Comparison of ENCODE assay signal across 1 cellular context in the genomic region with DNA sequence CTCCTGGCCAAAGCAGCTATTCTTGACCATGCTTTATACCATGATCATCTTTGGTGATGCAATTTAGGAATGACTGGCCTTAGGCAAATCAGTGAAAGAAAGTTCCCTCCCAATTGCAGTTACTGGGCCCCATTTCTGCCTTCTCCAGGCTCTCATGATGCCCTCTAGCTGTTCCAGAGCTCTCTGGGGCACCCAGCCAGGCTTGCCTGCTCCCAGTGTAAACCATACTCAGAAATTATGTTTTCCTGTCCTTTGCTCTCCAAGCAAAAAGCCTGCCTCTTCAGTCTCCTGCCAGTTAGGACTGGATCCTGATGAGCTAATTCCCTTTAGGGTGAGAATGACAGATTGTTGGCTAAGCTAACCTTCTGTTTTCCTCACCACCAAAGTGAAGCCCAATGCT.
TF ChIP-seq lines count a peak whose summit lies in the region.

No MANE protein-coding gene starts in this region.

TF ChIP-seq in GM23338, 12 proteins besides CTCF, POLR2A, EP300 and RAD21 (continued from another document):
- TF ChIP-seq, protein P1, sequence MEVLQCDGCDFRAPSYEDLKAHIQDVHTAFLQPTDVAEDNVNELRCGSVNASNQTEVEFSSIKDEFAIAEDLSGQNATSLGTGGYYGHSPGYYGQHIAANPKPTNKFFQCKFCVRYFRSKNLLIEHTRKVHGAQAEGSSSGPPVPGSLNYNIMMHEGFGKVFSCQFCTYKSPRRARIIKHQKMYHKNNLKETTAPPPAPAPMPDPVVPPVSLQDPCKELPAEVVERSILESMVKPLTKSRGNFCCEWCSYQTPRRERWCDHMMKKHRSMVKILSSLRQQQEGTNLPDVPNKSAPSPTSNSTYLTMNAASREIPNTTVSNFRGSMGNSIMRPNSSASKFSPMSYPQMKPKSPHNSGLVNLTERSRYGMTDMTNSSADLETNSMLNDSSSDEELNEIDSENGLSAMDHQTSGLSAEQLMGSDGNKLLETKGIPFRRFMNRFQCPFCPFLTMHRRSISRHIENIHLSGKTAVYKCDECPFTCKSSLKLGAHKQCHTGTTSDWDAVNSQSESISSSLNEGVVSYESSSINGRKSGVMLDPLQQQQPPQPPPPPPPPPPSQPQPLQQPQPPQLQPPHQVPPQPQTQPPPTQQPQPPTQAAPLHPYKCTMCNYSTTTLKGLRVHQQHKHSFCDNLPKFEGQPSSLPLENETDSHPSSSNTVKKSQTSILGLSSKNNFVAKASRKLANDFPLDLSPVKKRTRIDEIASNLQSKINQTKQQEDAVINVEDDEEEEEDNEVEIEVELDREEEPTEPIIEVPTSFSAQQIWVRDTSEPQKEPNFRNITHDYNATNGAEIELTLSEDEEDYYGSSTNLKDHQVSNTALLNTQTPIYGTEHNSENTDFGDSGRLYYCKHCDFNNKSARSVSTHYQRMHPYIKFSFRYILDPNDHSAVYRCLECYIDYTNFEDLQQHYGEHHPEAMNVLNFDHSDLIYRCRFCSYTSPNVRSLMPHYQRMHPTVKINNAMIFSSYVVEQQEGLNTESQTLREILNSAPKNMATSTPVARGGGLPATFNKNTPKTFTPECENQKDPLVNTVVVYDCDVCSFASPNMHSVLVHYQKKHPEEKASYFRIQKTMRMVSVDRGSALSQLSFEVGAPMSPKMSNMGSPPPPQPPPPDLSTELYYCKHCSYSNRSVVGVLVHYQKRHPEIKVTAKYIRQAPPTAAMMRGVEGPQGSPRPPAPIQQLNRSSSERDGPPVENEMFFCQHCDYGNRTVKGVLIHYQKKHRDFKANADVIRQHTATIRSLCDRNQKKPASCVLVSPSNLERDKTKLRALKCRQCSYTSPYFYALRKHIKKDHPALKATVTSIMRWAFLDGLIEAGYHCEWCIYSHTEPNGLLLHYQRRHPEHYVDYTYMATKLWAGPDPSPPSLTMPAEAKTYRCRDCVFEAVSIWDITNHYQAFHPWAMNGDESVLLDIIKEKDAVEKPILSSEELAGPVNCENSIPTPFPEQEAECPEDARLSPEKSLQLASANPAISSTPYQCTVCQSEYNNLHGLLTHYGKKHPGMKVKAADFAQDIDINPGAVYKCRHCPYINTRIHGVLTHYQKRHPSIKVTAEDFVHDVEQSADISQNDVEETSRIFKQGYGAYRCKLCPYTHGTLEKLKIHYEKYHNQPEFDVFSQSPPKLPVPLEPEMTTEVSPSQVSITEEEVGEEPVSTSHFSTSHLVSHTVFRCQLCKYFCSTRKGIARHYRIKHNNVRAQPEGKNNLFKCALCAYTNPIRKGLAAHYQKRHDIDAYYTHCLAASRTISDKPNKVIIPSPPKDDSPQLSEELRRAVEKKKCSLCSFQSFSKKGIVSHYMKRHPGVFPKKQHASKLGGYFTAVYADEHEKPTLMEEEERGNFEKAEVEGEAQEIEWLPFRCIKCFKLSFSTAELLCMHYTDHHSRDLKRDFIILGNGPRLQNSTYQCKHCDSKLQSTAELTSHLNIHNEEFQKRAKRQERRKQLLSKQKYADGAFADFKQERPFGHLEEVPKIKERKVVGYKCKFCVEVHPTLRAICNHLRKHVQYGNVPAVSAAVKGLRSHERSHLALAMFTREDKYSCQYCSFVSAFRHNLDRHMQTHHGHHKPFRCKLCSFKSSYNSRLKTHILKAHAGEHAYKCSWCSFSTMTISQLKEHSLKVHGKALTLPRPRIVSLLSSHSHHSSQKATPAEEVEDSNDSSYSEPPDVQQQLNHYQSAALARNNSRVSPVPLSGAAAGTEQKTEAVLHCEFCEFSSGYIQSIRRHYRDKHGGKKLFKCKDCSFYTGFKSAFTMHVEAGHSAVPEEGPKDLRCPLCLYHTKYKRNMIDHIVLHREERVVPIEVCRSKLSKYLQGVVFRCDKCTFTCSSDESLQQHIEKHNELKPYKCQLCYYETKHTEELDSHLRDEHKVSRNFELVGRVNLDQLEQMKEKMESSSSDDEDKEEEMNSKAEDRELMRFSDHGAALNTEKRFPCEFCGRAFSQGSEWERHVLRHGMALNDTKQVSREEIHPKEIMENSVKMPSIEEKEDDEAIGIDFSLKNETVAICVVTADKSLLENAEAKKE (CRISPR knock-in tag; IDR thresholded peaks at IDR 0.05): no peak
- TF ChIP-seq ZNF331 (CRISPR knock-in tag; IDR thresholded peaks at IDR 0.05; ENCODE audit: low read depth): no peak
TF ChIP-seq in GM23338: peak in this region for 0.
